Comparison of ENCODE assay signal across 8 cellular contexts in the genomic region with DNA sequence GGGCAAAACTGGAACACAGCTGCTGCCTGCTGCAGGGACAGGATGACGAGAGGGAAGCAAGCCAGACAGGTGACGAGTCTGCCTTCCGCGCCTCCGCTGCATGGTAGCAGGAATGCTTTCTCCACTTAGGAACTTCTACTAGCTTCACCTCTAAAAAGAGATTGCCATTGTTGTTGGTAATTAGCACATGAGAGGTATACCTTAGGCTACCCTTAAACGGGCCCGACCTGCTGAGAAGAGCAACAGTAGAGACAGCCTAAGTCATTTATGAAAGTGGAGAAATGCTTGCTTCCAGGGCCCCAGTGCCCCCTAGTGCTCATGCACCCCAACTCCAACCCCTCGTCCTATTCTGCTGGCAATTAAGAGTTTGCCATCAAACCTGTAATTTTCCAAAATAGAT.
DNase-seq lines count a peak whose midpoint lies in the region; ATAC-seq and TF ChIP-seq lines count a peak whose summit lies in the region.

No MANE protein-coding gene starts in this region.

- peak; percentile 52 for TF ChIP-seq CTCF in BJ (IDR thresholded peaks at IDR 0.05; ENCODE audit: insufficient read depth, low read depth, low read length)
- TF ChIP-seq CTCF in endodermal cell (conservative IDR thresholded peaks at IDR 0.05): peak; percentile 78

- peaks cover 26% of the 10 kb centered on the region for H3K27me3 Mint-ChIP-seq in endodermal cell (ENCODE audit: insufficient read depth)

- no peak overlapping the region for H3K27ac ChIP-seq in endodermal cell (ENCODE audit: low read depth, low read length)

- DNase-seq in BJ (ENCODE audit: low read depth) (no peak), T-helper 9 cell (peak; percentile 6), endodermal cell (peak; percentile 82), NCI-H345 (lab: John Stamatoyannopoulos, UW) (no peak)
- peak in 3 of 4 experiments; percentile 7 to 18 (median 10) for DNase-seq in stimulated activated CD4-positive, alpha-beta T cell treated with anti-CD3 and anti-CD28 coated beads, Interleukin-1b, Interleukin-23, amount 100 ng/mL, for 24 hours (ENCODE audit: low read depth in 4 of 4, low spot score in 1 of 4)

- H3K36me3 Mint-ChIP-seq in endodermal cell (ENCODE audit: low read depth): no peaks in the 10 kb centered on the region

- no peaks in the 10 kb centered on the region for H3K36me3 ChIP-seq in BJ (ENCODE audit: control insufficient read depth, insufficient read depth, low read length)
- no peaks in the 10 kb centered on the region for H3K36me3 ChIP-seq in endodermal cell (ENCODE audit: control insufficient read depth, insufficient read depth, low read length)

- ATAC-seq in GM21381 (IDR thresholded peaks at IDR 0.05; ENCODE audit: unreplicated experiment): peak; percentile 54
- no peak for ATAC-seq in GM18858 (IDR thresholded peaks at IDR 0.05; ENCODE audit: unreplicated experiment)
- no peak for ATAC-seq in GM19328 (IDR thresholded peaks at IDR 0.05; ENCODE audit: unreplicated experiment)

- no peak overlapping the region for H3K9ac ChIP-seq in endodermal cell (ENCODE audit: extremely low read depth, low read length, poor library complexity, severe bottlenecking)

- POLR2A ChIA-PET in BJ (lab: Charles Lee): no interaction called here

- H3K4me1 ChIP-seq in endodermal cell (ENCODE audit: control insufficient read depth, insufficient read depth, low read length): no peaks in the 10 kb centered on the region

- H3K27me3 ChIP-seq in BJ (ENCODE audit: control insufficient read depth, insufficient read depth, low read length): no peaks in the 10 kb centered on the region
- peaks cover 8% of the 10 kb centered on the region for H3K27me3 ChIP-seq in endodermal cell (ENCODE audit: control insufficient read depth, insufficient read depth, low read length, poor library complexity, severe bottlenecking)

- H3K4me1 Mint-ChIP-seq in endodermal cell: peaks cover 4% of the 10 kb centered on the region

- H3K4me3 Mint-ChIP-seq in endodermal cell: no peak overlapping the region

- H3K27ac Mint-ChIP-seq in endodermal cell: no peak overlapping the region

- CTCF ChIA-PET in BJ (lab: Yijun Ruan, JAX): no interaction called here

- no peak overlapping the region for H3K4me3 ChIP-seq in BJ (ENCODE audit: low read depth, low read length)
- no peak overlapping the region for H3K4me3 ChIP-seq in endodermal cell (ENCODE audit: low read length)

- no peaks in the 10 kb centered on the region for H3K9me3 ChIP-seq in endodermal cell (ENCODE audit: control insufficient read depth, low read length)

- WGBS in endodermal cell (ENCODE audit: insufficient coverage in 1 of 2, insufficient read length in 1 of 2), 2 experiments: 39 to 55% methylated on average over 3 to 8 of the region's 8 CpGs

- H3K9me3 Mint-ChIP-seq in endodermal cell: no peaks in the 10 kb centered on the region

Comparison
In these comparisons a context has a peak if more than half of its experiments do, and no peak if none do; other contexts are left out.
1. DNase-seq: peak in T-helper 9 cell (single experiment), endodermal cell (single experiment) and stimulated activated CD4-positive, alpha-beta T cell treated with anti-CD3 and anti-CD28 coated beads, Interleukin-1b, Interleukin-23, amount 100 ng/mL, for 24 hours (3 of 4); none in BJ (single experiment) and NCI-H345 (single experiment).